In genomic region chr1:1181129-1181937, GRCh38 we compare ENCODE assay signal across 24 cellular contexts. TPM values are rescaled to one million over a fixed set of nuclear protein-coding genes. Genes with fewer than 3 reads are reported as not detected.
A peak's percentile ranks its signal among the peaks of the same experiment; 100 is the strongest.
DNase-seq lines count a peak whose midpoint lies in the region; ATAC-seq, FAIRE-seq and TF ChIP-seq lines count a peak whose summit lies in the region.
"Had no signal": no experiment of that assay in that cellular context is flagged by ENCODE, and none has a peak within 500 bp of the region (broad histone marks: within the 10 kb centered on the region; RNA-seq: fewer than 3 reads in every experiment).

No MANE protein-coding gene starts in this region.

- 35% methylated on average over 25 of the region's 26 CpGs for WGBS in K562 (ENCODE audit: insufficient coverage, low coverage, missing lambda C conversion rate)
- WGBS in transverse colon (ENCODE audit: low coverage in 1 of 2), 2 donors, result 82 to 95% methylated on average over 4 to 25 of the region's 26 CpGs

- peaks cover 10 to 73% of the 10 kb centered on the region in 2 experiments for H3K4me1 ChIP-seq in K562 (replicated peaks in 1 of 2; ENCODE audit: control insufficient read depth in 2 of 2, insufficient read depth in 2 of 2, low read length in 2 of 2)
- H3K4me1 ChIP-seq in mucosa of descending colon (ENCODE audit: low read depth), result no peaks in the 10 kb centered on the region
- H3K4me1 ChIP-seq in transverse colon, result no peaks in the 10 kb centered on the region
- H3K4me1 ChIP-seq: ascending aorta, right lobe of liver had no signal

- H3K9ac ChIP-seq in K562 (ENCODE audit: insufficient read depth in 1 of 2, low read depth in 2 of 2, low read length in 2 of 2), result peak overlapping the region in 1 of 2 experiments; percentile 35; a peak in 1 of 4 replicates

- H3K4me3 ChIP-seq in K562 (no peak overlapping the region), mucosa of descending colon (no peak overlapping the region), transverse colon (no peak overlapping the region)
- H3K4me3 ChIP-seq: ascending aorta, ovary, right lobe of liver had no signal

- TF ChIP-seq RAD21 in K562 (CRISPR knock-in tag; conservative IDR thresholded peaks at IDR 0.05 in 1 of 2, IDR thresholded peaks at IDR 0.05 in 1 of 2), result no peak

- H3K4me3 Mint-ChIP-seq in immature natural killer cell, result peak overlapping the region in 1 of 5 donors; percentile 36
- H3K4me3 Mint-ChIP-seq: CD14-positive monocyte; central memory CD8-positive, alpha-beta T cell; T-helper 1 cell treated with Interleukin-12 subunit alpha and Interleukin-12 subunit beta and Interleukin-4 antibody, amounts not matched to agents 30 μg/mL and 1 μg/mL, for 36 hours had no signal

- CTCF ChIA-PET in K562 (lab: Yijun Ruan, JAX; ENCODE audit: low intra/inter-chr PET ratio), result no interaction called here

- no peak for FAIRE-seq in K562 (lab: Jason Lieb, UNC)
- FAIRE-seq: frontal cortex had no signal

- POLR2A ChIA-PET in K562 (lab: Yijun Ruan, JAX), result no interaction called here

- no peaks in the 10 kb centered on the region for H3K79me2 ChIP-seq in K562 (ENCODE audit: control insufficient read depth, insufficient read depth, low read length)

- intact Hi-C loops in Right ventricle myocardium inferior (cut with DNase I) (no loop called here), cardiac septum (cut with DNase I) (no loop called here), K562 (cut with micrococcal nuclease) (no loop called here), mucosa of descending colon (cut with DNase I, micrococcal nuclease) (no loop called here), transverse colon (cut with DNase I; ENCODE audit: low total_unique reads) (no loop called here)

- H2AFZ ChIP-seq in K562 (ENCODE audit: low read depth, low read length), result no peak overlapping the region

- TF ChIP-seq EP300 in K562 (IDR thresholded peaks at IDR 0.05; ENCODE audit: low read length), result no peak
- no peak for TF ChIP-seq EP300 in transverse colon (IDR thresholded peaks at IDR 0.05; ENCODE audit: low read depth)

- H3K4me1 Mint-ChIP-seq in immature natural killer cell, result peaks cover 5 to 7% of the 10 kb centered on the region in 2 donors
- H3K4me1 Mint-ChIP-seq: CD14-positive monocyte; central memory CD8-positive, alpha-beta T cell had no signal

- TF ChIP-seq CTCF in K562 (IDR thresholded peaks at IDR 0.05 in 2 of 3, conservative IDR thresholded peaks at IDR 0.05 in 1 of 3; ENCODE audit: insufficient read depth in 2 of 3, low read depth in 1 of 3, low read length in 3 of 3), result no peak
- no peak for TF ChIP-seq CTCF in mucosa of descending colon (IDR thresholded peaks at IDR 0.05)
- no peak for TF ChIP-seq CTCF in transverse colon (IDR thresholded peaks at IDR 0.05)

- H3K4me2 ChIP-seq in K562 (ENCODE audit: insufficient read depth, low read length), result no peak overlapping the region

- no peak for ATAC-seq in Right ventricle myocardium inferior
- ATAC-seq in K562, result no peak
- no peak for ATAC-seq in mucosa of descending colon
- ATAC-seq: esophagus mucosa had no signal

- peak overlapping the region in 2 of 6 donors; percentile 16 to 58 for H3K27ac Mint-ChIP-seq in immature natural killer cell
- H3K27ac Mint-ChIP-seq: T-helper 1 cell treated with Interleukin-12 subunit alpha and Interleukin-12 subunit beta and Interleukin-4 antibody, amounts not matched to agents 30 μg/mL and 1 μg/mL, for 36 hours had no signal

- no peaks in the 10 kb centered on the region for H4K20me1 ChIP-seq in K562 (replicated peaks; ENCODE audit: control insufficient read depth, insufficient read depth, low read length)

- BruUV-seq in K562 (replicated peaks; lab: Mats Ljungman, UMichigan), result no TSS peak

- peaks cover 0 to 4% (median under 1%) of the 10 kb centered on the region in 3 donors for H3K27me3 Mint-ChIP-seq in immature natural killer cell (ENCODE audit: low read depth in 3 of 3)

- peaks cover 22 to 44% of the 10 kb centered on the region in 2 experiments for H3K27me3 ChIP-seq in K562 (ENCODE audit: control insufficient read depth in 2 of 2, insufficient read depth in 2 of 2, low read length in 2 of 2)
- peaks cover 28% of the 10 kb centered on the region for H3K27me3 ChIP-seq in transverse colon
- H3K27me3 ChIP-seq: ascending aorta, ovary, right lobe of liver had no signal

- no peaks in the 10 kb centered on the region for H3K36me3 ChIP-seq in K562 (ENCODE audit: control insufficient read depth, insufficient read depth, low read length)
- H3K36me3 ChIP-seq in mucosa of descending colon (ENCODE audit: low read depth), result no peaks in the 10 kb centered on the region
- no peaks in the 10 kb centered on the region for H3K36me3 ChIP-seq in transverse colon
- H3K36me3 ChIP-seq: ascending aorta, ovary, right lobe of liver had no signal

- no peaks in the 10 kb centered on the region for H3K9me1 ChIP-seq in K562 (ENCODE audit: control insufficient read depth, insufficient read depth, low read length)

- DNase-seq in Right ventricle myocardium inferior (ENCODE audit: missing footprints) (peak; percentile 40), cardiac septum (ENCODE audit: low spot score) (no peak), K562 (ENCODE audit: extremely low read depth in 1 of 4, low spot score in 3 of 4) (no peak), mucosa of descending colon (peak in 2 of 3 donors; percentile 18 to 43), transverse colon (peak; percentile 7), NCI-H82 (lab: John Stamatoyannopoulos, UW) (no peak), NCI-H2227 treated with DMSO at 0.1 percent for 48 hours (lab: John Stamatoyannopoulos, UW) (no peak), immature natural killer cell (no peak)
- DNase-seq: activated naive CD4-positive, alpha-beta T cell; DMS 273 treated with DMSO at 0.1 percent for 48 hours; effector CD4-positive, alpha-beta T cell; KBM-7; NCI-H187; stimulated activated CD4-positive, alpha-beta T cell treated with anti-CD3 and anti-CD28 coated beads, Interleukin-15, amount 100 ng/mL, for 24 hours had no signal

- TF ChIP-seq POLR2A in K562 (conservative IDR thresholded peaks at IDR 0.05), result no peak
- TF ChIP-seq POLR2A in transverse colon (IDR thresholded peaks at IDR 0.05), result no peak

- in situ Hi-C loops in K562 (cut with MboI) (no loop called here), transverse colon (cut with MboI; ENCODE audit: low pct_ligation_motif_present in 1 of 4, low pct_unique_long_range_greater_than_20kb in 1 of 4, low sequenced_read_pairs in 3 of 4) (no loop called here)

- peaks cover 0 to 4% (median 0%) of the 10 kb centered on the region in 3 donors for H3K36me3 Mint-ChIP-seq in immature natural killer cell
- H3K36me3 Mint-ChIP-seq: CD14-positive monocyte had no signal

- H3K9me3 ChIP-seq in K562 (replicated peaks; ENCODE audit: control insufficient read depth, insufficient read depth, low read depth, low read length) (no peaks in the 10 kb centered on the region), mucosa of descending colon (no peaks in the 10 kb centered on the region), transverse colon (no peaks in the 10 kb centered on the region)
- H3K9me3 ChIP-seq: ascending aorta, ovary, right lobe of liver had no signal

- H3K27ac ChIP-seq in K562 (ENCODE audit: extremely low read depth, low read depth, low read length) (no peak overlapping the region), transverse colon (no peak overlapping the region)
- H3K27ac ChIP-seq: ascending aorta, ovary, right lobe of liver had no signal

- H3K9me3 Mint-ChIP-seq in immature natural killer cell, result no peaks in the 10 kb centered on the region
- H3K9me3 Mint-ChIP-seq: central memory CD8-positive, alpha-beta T cell; T-helper 1 cell treated with Interleukin-12 subunit alpha and Interleukin-12 subunit beta and Interleukin-4 antibody, amounts not matched to agents 30 μg/mL and 1 μg/mL, for 36 hours had no signal

RNA-seq across cellular contexts. Expression of gene TTLL10, which starts 7.7 kb away (rescaled TPM):
- total RNA-seq in Right ventricle myocardium inferior, result 0.24 TPM
- 0.22 TPM for total RNA-seq in cardiac septum
- total RNA-seq in K562 (2011; cell fraction: chromatin; rRNA removed; ENCODE audit: low replicate concordance), result 0.21 TPM in 1 of 2 replicates, not detected in the other
- total RNA-seq in K562 (2011; cell fraction: nucleolus; rRNA removed), result 0.17 TPM in 1 of 2 replicates, not detected in the other
- not detected in 2 replicates for total RNA-seq in K562 (2011; cell fraction: nucleoplasm; rRNA removed)
- not detected in 2 replicates for total RNA-seq in K562 (2014; rRNA removed)
- not detected in 2 replicates for total RNA-seq in K562 (2014; rRNA removed; fragmentation: Illumina TruSeq; extraction: Trizol)
- total RNA-seq in K562 (2015; rRNA removed; fragmentation: Illumina TruSeq; extraction: Trizol), result not detected in 2 replicates
- total RNA-seq in K562 (2021), result not detected in 2 replicates
- polyA plus RNA-seq in K562 (2011; rRNA removed), result not detected in 2 replicates
- polyA plus RNA-seq in K562 (2011; cell fraction: cytosol; rRNA removed), result 0.06 TPM in 1 of 2 replicates, not detected in the other
- polyA plus RNA-seq in K562 (2011; cell fraction: nucleus; rRNA removed), result 0.07 and 0.38 TPM in 2 replicates
- polyA plus RNA-seq in K562 (2012), result 0.10 TPM in 1 of 2 replicates, not detected in the other
- not detected in 2 replicates for polyA plus RNA-seq in K562 (2014; fragmentation: Illumina TruSeq; extraction: Trizol)
- polyA plus RNA-seq in K562 (2014; fragmentation: Nextera tagmentation; extraction: Ambion mirVana), result not detected
- not detected in 2 replicates for polyA plus RNA-seq in K562 (2014; rRNA removed)
- polyA minus RNA-seq in K562 (2011; rRNA and poly(A)+ RNA removed), result not detected in 2 replicates
- not detected in 2 replicates for polyA minus RNA-seq in K562 (2011; cell fraction: cytosol; rRNA and poly(A)+ RNA removed)
- 0.13 TPM in 1 of 2 replicates, not detected in the other for polyA minus RNA-seq in K562 (2011; cell fraction: nucleus; rRNA and poly(A)+ RNA removed)
- total RNA-seq in mucosa of descending colon, result 1 to 10 TPM in 2 of 3 donors, under 1 TPM in 1; 0.32 to 4.4 (median 1.8) TPM
- under 1 TPM in 2 of 4 donors, not detected in 2; 0.40 to 0.48 TPM for total RNA-seq in transverse colon
- under 1 TPM; 0.68 to 0.83 (median 0.69) TPM for polyA plus RNA-seq in immature natural killer cell
- total RNA-seq: ascending aorta, frontal cortex, G401, right lobe of liver, temporal lobe had no signal
- polyA plus RNA-seq: ovary had no signal

RNA-seq across cellular contexts. Expression of gene TNFRSF18, which starts 25.1 kb away (rescaled TPM):
- total RNA-seq in Right ventricle myocardium inferior (not detected), cardiac septum (0.19 TPM), K562 (2014; rRNA removed) (not detected in 2 replicates), K562 (2014; rRNA removed; fragmentation: Illumina TruSeq; extraction: Trizol) (not detected in 2 replicates), K562 (2015; rRNA removed; fragmentation: Illumina TruSeq; extraction: Trizol) (not detected in 2 replicates), K562 (2021) (0.27 TPM in 1 of 2 replicates, not detected in the other), mucosa of descending colon (1 to 10 TPM; 1.6 to 2.2 (median 2.2) TPM), transverse colon (1 to 10 TPM in 2 of 4 donors, not detected in 2; 3.3 to 7.9 TPM)
- total RNA-seq in K562 (2011; cell fraction: chromatin; rRNA removed; ENCODE audit: low replicate concordance), result not detected in 2 replicates
- 0.50 TPM in 1 of 2 replicates, not detected in the other for total RNA-seq in K562 (2011; cell fraction: nucleolus; rRNA removed)
- total RNA-seq in K562 (2011; cell fraction: nucleoplasm; rRNA removed), result not detected in 2 replicates
- polyA plus RNA-seq in K562 (2011; rRNA removed) (not detected in 2 replicates), K562 (2014; fragmentation: Illumina TruSeq; extraction: Trizol) (not detected in 2 replicates), K562 (2014; fragmentation: Nextera tagmentation; extraction: Ambion mirVana) (not detected), K562 (2014; rRNA removed) (0.24 TPM in 1 of 2 replicates, not detected in the other), immature natural killer cell (100 to 1,000 TPM in 2 of 3 donors, 10 to 100 TPM in 1; 56.4 to 136 (median 105) TPM)
- polyA plus RNA-seq in K562 (2011; cell fraction: cytosol; rRNA removed), result not detected in 2 replicates
- 0.25 and 0.26 TPM in 2 replicates for polyA plus RNA-seq in K562 (2011; cell fraction: nucleus; rRNA removed)
- 0.19 TPM in 1 of 2 replicates, not detected in the other for polyA plus RNA-seq in K562 (2012)
- not detected in 2 replicates for polyA minus RNA-seq in K562 (2011; rRNA and poly(A)+ RNA removed)
- polyA minus RNA-seq in K562 (2011; cell fraction: cytosol; rRNA and poly(A)+ RNA removed), result not detected in 2 replicates
- not detected in 2 replicates for polyA minus RNA-seq in K562 (2011; cell fraction: nucleus; rRNA and poly(A)+ RNA removed)
- total RNA-seq: ascending aorta, frontal cortex, G401, temporal lobe had no signal
- polyA plus RNA-seq: CD14-positive monocyte had no signal

RNA-seq across cellular contexts. Expression of gene TNFRSF4, which starts 32.6 kb away (rescaled TPM):
- total RNA-seq in Right ventricle myocardium inferior (1.4 TPM), cardiac septum (4.3 TPM), K562 (2014; rRNA removed) (0.23 TPM in 1 of 2 replicates, not detected in the other), K562 (2014; rRNA removed; fragmentation: Illumina TruSeq; extraction: Trizol) (not detected in 2 replicates), K562 (2015; rRNA removed; fragmentation: Illumina TruSeq; extraction: Trizol) (0.07 TPM in 1 of 2 replicates, not detected in the other), K562 (2021) (0.44 and 0.47 TPM in 2 replicates), mucosa of descending colon (1 to 10 TPM in 1 of 3 donors, under 1 TPM in 2; 0.69 to 1.2 (median 0.80) TPM), transverse colon (1 to 10 TPM in 1 of 4 donors, under 1 TPM in 1, not detected in 2; 0.55 to 4.8 TPM)
- 0.44 TPM in 1 of 2 replicates, not detected in the other for total RNA-seq in K562 (2011; cell fraction: chromatin; rRNA removed; ENCODE audit: low replicate concordance)
- total RNA-seq in K562 (2011; cell fraction: nucleolus; rRNA removed), result 0.66 and 1.7 TPM in 2 replicates
- total RNA-seq in K562 (2011; cell fraction: nucleoplasm; rRNA removed), result not detected in 2 replicates
- polyA plus RNA-seq in K562 (2011; rRNA removed) (0.08 TPM in 1 of 2 replicates, not detected in the other), K562 (2014; fragmentation: Illumina TruSeq; extraction: Trizol) (not detected in 2 replicates), K562 (2014; fragmentation: Nextera tagmentation; extraction: Ambion mirVana) (not detected), K562 (2014; rRNA removed) (0.16 TPM in 1 of 2 replicates, not detected in the other), immature natural killer cell (10 to 100 TPM in 2 of 3 donors, 1 to 10 TPM in 1; 7.6 to 16.3 (median 12.1) TPM)
- 0.19 and 0.39 TPM in 2 replicates for polyA plus RNA-seq in K562 (2011; cell fraction: cytosol; rRNA removed)
- 0.74 and 1.3 TPM in 2 replicates for polyA plus RNA-seq in K562 (2011; cell fraction: nucleus; rRNA removed)
- 0.65 TPM in 1 of 2 replicates, not detected in the other for polyA plus RNA-seq in K562 (2012)
- polyA minus RNA-seq in K562 (2011; rRNA and poly(A)+ RNA removed), result not detected in 2 replicates
- polyA minus RNA-seq in K562 (2011; cell fraction: cytosol; rRNA and poly(A)+ RNA removed), result not detected in 2 replicates
- 0.22 and 0.27 TPM in 2 replicates for polyA minus RNA-seq in K562 (2011; cell fraction: nucleus; rRNA and poly(A)+ RNA removed)
- total RNA-seq: frontal cortex, G401, temporal lobe had no signal
- polyA plus RNA-seq: CD14-positive monocyte had no signal

RNA-seq across cellular contexts. Expression of gene SDF4, which starts 50.5 kb away (rescaled TPM):
- 125 TPM for total RNA-seq in Right ventricle myocardium inferior
- total RNA-seq in cardiac septum, result 139 TPM
- 114 and 239 TPM in 2 replicates for total RNA-seq in K562 (2011; cell fraction: chromatin; rRNA removed; ENCODE audit: low replicate concordance)
- 360 and 385 TPM in 2 replicates for total RNA-seq in K562 (2011; cell fraction: nucleolus; rRNA removed)
- 146 and 213 TPM in 2 replicates for total RNA-seq in K562 (2011; cell fraction: nucleoplasm; rRNA removed)
- total RNA-seq in K562 (2014; rRNA removed), result 82.6 and 118 TPM in 2 replicates
- 18.1 and 30.3 TPM in 2 replicates for total RNA-seq in K562 (2014; rRNA removed; fragmentation: Illumina TruSeq; extraction: Trizol)
- total RNA-seq in K562 (2015; rRNA removed; fragmentation: Illumina TruSeq; extraction: Trizol), result 62.2 and 65.2 TPM in 2 replicates
- 152 and 160 TPM in 2 replicates for total RNA-seq in K562 (2021)
- polyA plus RNA-seq in K562 (2011; rRNA removed), result 43.8 and 77.2 TPM in 2 replicates
- polyA plus RNA-seq in K562 (2011; cell fraction: cytosol; rRNA removed), result 44.3 and 73.9 TPM in 2 replicates
- 122 and 161 TPM in 2 replicates for polyA plus RNA-seq in K562 (2011; cell fraction: nucleus; rRNA removed)
- polyA plus RNA-seq in K562 (2012), result 112 and 208 TPM in 2 replicates
- polyA plus RNA-seq in K562 (2014; fragmentation: Illumina TruSeq; extraction: Trizol), result 66.0 and 88.1 TPM in 2 replicates
- 1 to 10 TPM in 1 of 2 experiments, under 1 TPM in 1; 0.35 to 4.9 TPM for polyA plus RNA-seq in K562 (2014; fragmentation: Nextera tagmentation; extraction: Ambion mirVana)
- polyA plus RNA-seq in K562 (2014; rRNA removed), result 93.4 and 101 TPM in 2 replicates
- polyA minus RNA-seq in K562 (2011; rRNA and poly(A)+ RNA removed), result 59.1 and 63.4 TPM in 2 replicates
- polyA minus RNA-seq in K562 (2011; cell fraction: cytosol; rRNA and poly(A)+ RNA removed), result 37.0 and 61.3 TPM in 2 replicates
- 48.9 and 83.4 TPM in 2 replicates for polyA minus RNA-seq in K562 (2011; cell fraction: nucleus; rRNA and poly(A)+ RNA removed)
- 100 to 1,000 TPM; 169 to 257 (median 226) TPM for total RNA-seq in mucosa of descending colon
- 100 to 1,000 TPM; 153 to 267 (median 226) TPM for total RNA-seq in transverse colon
- 100 to 1,000 TPM; 157 to 240 (median 194) TPM for polyA plus RNA-seq in immature natural killer cell

RNA-seq across cellular contexts. Expression of gene B3GALT6, which starts 50.7 kb away (rescaled TPM):
- 8.3 TPM for total RNA-seq in Right ventricle myocardium inferior
- 11.1 TPM for total RNA-seq in cardiac septum
- 17.5 and 35.5 TPM in 2 replicates for total RNA-seq in K562 (2011; cell fraction: chromatin; rRNA removed; ENCODE audit: low replicate concordance)
- 36.8 and 43.7 TPM in 2 replicates for total RNA-seq in K562 (2011; cell fraction: nucleolus; rRNA removed)
- total RNA-seq in K562 (2011; cell fraction: nucleoplasm; rRNA removed), result 21.1 and 24.3 TPM in 2 replicates
- total RNA-seq in K562 (2014; rRNA removed), result 29.8 and 33.0 TPM in 2 replicates
- 6.8 and 9.0 TPM in 2 replicates for total RNA-seq in K562 (2014; rRNA removed; fragmentation: Illumina TruSeq; extraction: Trizol)
- 12.8 and 13.9 TPM in 2 replicates for total RNA-seq in K562 (2015; rRNA removed; fragmentation: Illumina TruSeq; extraction: Trizol)
- total RNA-seq in K562 (2021), result 27.9 and 28.1 TPM in 2 replicates
- 5.6 and 7.8 TPM in 2 replicates for polyA plus RNA-seq in K562 (2011; rRNA removed)
- 10.2 and 34.2 TPM in 2 replicates for polyA plus RNA-seq in K562 (2011; cell fraction: cytosol; rRNA removed)
- 7.7 and 12.7 TPM in 2 replicates for polyA plus RNA-seq in K562 (2011; cell fraction: nucleus; rRNA removed)
- polyA plus RNA-seq in K562 (2012), result 13.9 and 16.7 TPM in 2 replicates
- 8.4 and 9.9 TPM in 2 replicates for polyA plus RNA-seq in K562 (2014; fragmentation: Illumina TruSeq; extraction: Trizol)
- 1 to 10 TPM in 1 of 2 experiments, under 1 TPM in 1; 0.68 to 1.0 TPM for polyA plus RNA-seq in K562 (2014; fragmentation: Nextera tagmentation; extraction: Ambion mirVana)
- 15.8 and 17.2 TPM in 2 replicates for polyA plus RNA-seq in K562 (2014; rRNA removed)
- 6.9 and 10.1 TPM in 2 replicates for polyA minus RNA-seq in K562 (2011; rRNA and poly(A)+ RNA removed)
- 9.6 and 12.9 TPM in 2 replicates for polyA minus RNA-seq in K562 (2011; cell fraction: cytosol; rRNA and poly(A)+ RNA removed)
- polyA minus RNA-seq in K562 (2011; cell fraction: nucleus; rRNA and poly(A)+ RNA removed), result 23.0 and 24.2 TPM in 2 replicates
- total RNA-seq in mucosa of descending colon, result 10 to 100 TPM in 1 of 3 donors, 1 to 10 TPM in 2; 7.3 to 12.5 (median 9.0) TPM
- total RNA-seq in transverse colon, result 10 to 100 TPM in 3 of 4 donors, 1 to 10 TPM in 1; 8.5 to 24.9 (median 12.2) TPM
- 10 to 100 TPM in 1 of 3 donors, 1 to 10 TPM in 2; 5.3 to 13.9 (median 9.9) TPM for polyA plus RNA-seq in immature natural killer cell

Comparison
In these comparisons a context has a peak if more than half of its experiments do, and no peak if none do; other contexts are left out.
1. DNase-seq: peak in Right ventricle myocardium inferior (single experiment), mucosa of descending colon (2 of 3) and transverse colon (single experiment); none in cardiac septum (single experiment), K562 (0 of 4), NCI-H82 (single experiment), NCI-H2227 treated with DMSO at 0.1 percent for 48 hours (single experiment) and immature natural killer cell (0 of 3).